8 cellular contexts compared by ENCODE assay signal in genomic region chr17:55751720-55752250, GRCh38. TPM values are rescaled to one million over a fixed set of nuclear protein-coding genes. Genes with fewer than 3 reads are reported as not detected.
DNase-seq lines count a peak whose midpoint lies in the region; ATAC-seq and TF ChIP-seq lines count a peak whose summit lies in the region.

No MANE protein-coding gene starts in this region.

- WGBS in prostate gland = 72% methylated on average over 4 of the region's 4 CpGs

- no peaks in the 10 kb centered on the region for H3K36me3 ChIP-seq in GM06990 (ENCODE audit: control insufficient read depth, insufficient read depth, low read length)
- H3K36me3 ChIP-seq in SJSA1 = peaks cover 37% of the 10 kb centered on the region
- H3K36me3 ChIP-seq in prostate gland = no peaks in the 10 kb centered on the region

- intact Hi-C loops in prostate gland (cut with DNase I) = no loop called here

- ATAC-seq in HG03159 (IDR thresholded peaks at IDR 0.05; ENCODE audit: unreplicated experiment) (no peak), HG02973 (IDR thresholded peaks at IDR 0.05; ENCODE audit: unreplicated experiment) (no peak), HG02840 (IDR thresholded peaks at IDR 0.05; ENCODE audit: low FRiP score, unreplicated experiment) (no peak)

- H3K9me3 ChIP-seq in SJSA1 (replicated peaks) (no peaks in the 10 kb centered on the region), prostate gland (no peaks in the 10 kb centered on the region)

- H3K27ac ChIP-seq in SJSA1 (peak overlapping the region; percentile 63), prostate gland (peak overlapping the region in 1 of 2 donors; percentile 74)

- TF ChIP-seq CTCF in GM06990 (IDR thresholded peaks at IDR 0.05; ENCODE audit: insufficient read depth, low read length, poor library complexity, severe bottlenecking) (no peak), fibroblast of pulmonary artery (IDR thresholded peaks at IDR 0.05; ENCODE audit: low read length, missing control alignments) (no peak), prostate gland (IDR thresholded peaks at IDR 0.05) (no peak)

- no peak for DNase-seq in GM06990 (ENCODE audit: extremely low read depth, insufficient read length)
- DNase-seq in SJSA1 (ENCODE audit: low read depth in 1 of 2, low spot score in 2 of 2) = no peak
- no peak for DNase-seq in fibroblast of pulmonary artery (ENCODE audit: low read depth)
- DNase-seq in prostate gland (ENCODE audit: low spot score) = no peak
- no peak for DNase-seq in cerebellum (ENCODE audit: low spot score)

- H3K4me1 ChIP-seq in SJSA1 (replicated peaks) = peaks cover 19% of the 10 kb centered on the region
- peaks cover 7% of the 10 kb centered on the region for H3K4me1 ChIP-seq in prostate gland (replicated peaks)

- peak overlapping the region; percentile 82 for H3K4me3 ChIP-seq in GM06990 (replicated peaks; ENCODE audit: low read depth, low read length)
- peak overlapping the region; percentile 64 for H3K4me3 ChIP-seq in SJSA1
- peak overlapping the region; percentile 65 for H3K4me3 ChIP-seq in fibroblast of pulmonary artery (replicated peaks; ENCODE audit: low read depth, low read length)
- peak overlapping the region; percentile 54 to 58 for H3K4me3 ChIP-seq in prostate gland

- TF ChIP-seq POLR2A in prostate gland (IDR thresholded peaks at IDR 0.05) = no peak

- no peaks in the 10 kb centered on the region for H3K27me3 ChIP-seq in GM06990 (replicated peaks; ENCODE audit: control insufficient read depth, insufficient read depth, low read length)
- H3K27me3 ChIP-seq in SJSA1 (replicated peaks) = 0 out of 2 replicates have a peak, but pooled peaks cover 4% of the 10 kb centered on the region
- no peaks in the 10 kb centered on the region for H3K27me3 ChIP-seq in prostate gland (replicated peaks; ENCODE audit: insufficient read depth)

RNA-seq across cellular contexts. Expression of gene PCTP, which starts 0.9 kb away (rescaled TPM):
- total RNA-seq in SJSA1 (2014; rRNA removed; shearing (Covaris generic)) = 99.0 and 108 TPM in 2 replicates
- total RNA-seq in prostate gland = 10 to 100 TPM; 14.7 to 21.9 TPM
- total RNA-seq in cerebellum = 9.1 TPM

RNA-seq across cellular contexts. Expression of gene TMEM100, which starts 29.1 kb away (rescaled TPM):
- 2.6 and 3.4 TPM in 2 replicates for total RNA-seq in SJSA1 (2014; rRNA removed; shearing (Covaris generic))
- total RNA-seq in prostate gland = 1 to 10 TPM; 1.2 to 3.2 TPM
- total RNA-seq in cerebellum = 11.0 TPM
